ENCODE assay signal across 8 cellular contexts in genomic region chr7:23530901-23531793, GRCh38. TPM values are rescaled to one million over a fixed set of nuclear protein-coding genes. Genes with fewer than 3 reads are reported as not detected.
DNase-seq lines count a peak whose midpoint lies in the region; ATAC-seq, FAIRE-seq and TF ChIP-seq lines count a peak whose summit lies in the region.

No MANE protein-coding gene starts in this region.

- peak overlapping the region; percentile 99 for H3K4me3 Mint-ChIP-seq in activated naive CD8-positive, alpha-beta T cell

- intact Hi-C loops in head of caudate nucleus (cut with DNase I) (loop anchor here (5.0 kb wide), 1 partner anchor 349 kb away; the partner anchor contains the start of gene NUP42), tibial artery (cut with DNase I; ENCODE audit: low total_unique reads) (loop anchor here (5.0 kb wide), 1 partner anchor 66 kb away; the partner anchor contains the start of gene CCDC126)

- H3K79me2 ChIP-seq in osteoblast (ENCODE audit: insufficient read depth, low read length): peaks cover 57% of the 10 kb centered on the region

- peaks cover 51% of the 10 kb centered on the region for H4K20me1 ChIP-seq in osteoblast (ENCODE audit: insufficient read depth, low read length)

- H3K4me2 ChIP-seq in osteoblast (ENCODE audit: insufficient read depth, low read length): peak overlapping the region; percentile 96

- H3K36me3 Mint-ChIP-seq in activated naive CD8-positive, alpha-beta T cell: peaks cover 3% of the 10 kb centered on the region

- peaks cover 44% of the 10 kb centered on the region for H3K4me1 Mint-ChIP-seq in activated naive CD8-positive, alpha-beta T cell (ENCODE audit: low read depth)

- no peaks in the 10 kb centered on the region for H3K9me3 ChIP-seq in osteoblast (ENCODE audit: low read depth, low read length)
- no peaks in the 10 kb centered on the region for H3K9me3 ChIP-seq in tibial artery

- H3K4me1 ChIP-seq in osteoblast (ENCODE audit: insufficient read depth, low read length): peaks cover 19% of the 10 kb centered on the region
- peaks cover 0 to 44% (median 19%) of the 10 kb centered on the region in 4 donors for H3K4me1 ChIP-seq in tibial artery

- H3K27me3 ChIP-seq in osteoblast (ENCODE audit: insufficient read depth, low read length): no peaks in the 10 kb centered on the region
- no peaks in the 10 kb centered on the region for H3K27me3 ChIP-seq in tibial artery

- H3K4me3 ChIP-seq in osteoblast (ENCODE audit: insufficient read depth, low read length) (peak overlapping the region; percentile 92), tibial artery (peak overlapping the region; percentile 78 to 93)

- no peaks in the 10 kb centered on the region for H3K36me3 ChIP-seq in osteoblast (ENCODE audit: insufficient read depth, low read length)
- H3K36me3 ChIP-seq in tibial artery: no peaks in the 10 kb centered on the region

- TF ChIP-seq CTCF in osteoblast (IDR thresholded peaks at IDR 0.05; ENCODE audit: extremely low read depth, low read depth, low read length) (no peak), tibial artery (IDR thresholded peaks at IDR 0.05) (no peak)

- ATAC-seq in GM21381 (IDR thresholded peaks at IDR 0.05; ENCODE audit: unreplicated experiment): peak; percentile 27

- no peaks in the 10 kb centered on the region for H3K9me3 Mint-ChIP-seq in activated naive CD8-positive, alpha-beta T cell (ENCODE audit: low read depth)

- peak overlapping the region; percentile 96 for H2AFZ ChIP-seq in osteoblast (ENCODE audit: low read length)

- no peak for FAIRE-seq in HTR-8/SVneo (lab: Jason Lieb, UNC)

- H3K27ac ChIP-seq in osteoblast (ENCODE audit: low read depth, low read length): peak overlapping the region; percentile 99
- peak overlapping the region; percentile 93 to 99 for H3K27ac ChIP-seq in tibial artery

- H3K27ac Mint-ChIP-seq in activated naive CD8-positive, alpha-beta T cell: peak overlapping the region; percentile 100

- DNase-seq in D341Med (ENCODE audit: low spot score) (peak; percentile 74), HTR-8/SVneo (ENCODE audit: insufficient read length, low spot score) (peak; percentile 51), SHP77 treated with DMSO at 0.1 percent for 48 hours (lab: John Stamatoyannopoulos, UW) (peak; percentile 61), head of caudate nucleus (peak in 39 of 42 donors; percentile 26 to 74 (median 46)), osteoblast (ENCODE audit: insufficient read length, low spot score, missing footprints) (peak; percentile 81), tibial artery (peak in 1 of 2 donors; percentile 53)

- H3K27me3 Mint-ChIP-seq in activated naive CD8-positive, alpha-beta T cell: no peaks in the 10 kb centered on the region

RNA-seq across cellular contexts. Expression of gene TRA2A, which starts 0.6 kb away (rescaled TPM):
- 23.6 and 25.7 TPM in 2 replicates for total RNA-seq in osteoblast
